Comparison of ENCODE assay signal across 1 cellular context in genomic region chr15:40282870-40283614, GRCh38.
TF ChIP-seq lines count a peak whose summit lies in the region.

Gene ANKRD63 (minus strand): TSS chr15:40283064. CDS start chr15:40282586, 478 bp downstream.

TF ChIP-seq in K562, 482 proteins besides CTCF, POLR2A, EP300 and RAD21 (continued from another document):
- TF ChIP-seq ZBTB5 (IDR thresholded peaks at IDR 0.05) = no peak
- TF ChIP-seq ZNF318 (IDR thresholded peaks at IDR 0.05; ENCODE audit: borderline replicate concordance in 1 of 2, low read depth in 1 of 2) = no peak
- TF ChIP-seq SOX6 (IDR thresholded peaks at IDR 0.05) = no peak
- TF ChIP-seq FOS (IDR thresholded peaks at IDR 0.05; ENCODE audit: extremely low read depth, insufficient read length) = no peak
- TF ChIP-seq MCM5 (IDR thresholded peaks at IDR 0.05; ENCODE audit: low read depth) = no peak
- peak in 1 of 2 experiments; percentile 25; a peak in 1 of 4 replicates for TF ChIP-seq UBTF (IDR thresholded peaks at IDR 0.05; ENCODE audit: borderline replicate concordance in 1 of 2, low read depth in 2 of 2, low read length in 2 of 2)
- TF ChIP-seq SIN3B (IDR thresholded peaks at IDR 0.05; ENCODE audit: low read depth) = peak; percentile 55; the same call in 1 of the 2 replicates
- TF ChIP-seq POLR2G (IDR thresholded peaks at IDR 0.05; ENCODE audit: low read depth, low read length) = peak; percentile 72
- TF ChIP-seq CHCHD3 (CRISPR knock-in tag; IDR thresholded peaks at IDR 0.05) = no peak
- 0 out of 2 replicates have a peak, but pooled peaks have one; percentile 21 for TF ChIP-seq ZBTB33 (CRISPR knock-in tag; IDR thresholded peaks at IDR 0.05)
- no peak for TF ChIP-seq ZNF644 (tag; IDR thresholded peaks at IDR 0.05; ENCODE audit: low read depth)
- no peak for TF ChIP-seq POLR3G (IDR thresholded peaks at IDR 0.05; ENCODE audit: extremely low read depth, insufficient read length, insufficient replicate concordance)
- no peak for TF ChIP-seq ID3 (CRISPR knock-in tag; IDR thresholded peaks at IDR 0.05)
- no peak for TF ChIP-seq ID3 (tag; IDR thresholded peaks at IDR 0.05)
- peak; percentile 12 for TF ChIP-seq ARID4B (CRISPR knock-in tag; IDR thresholded peaks at IDR 0.05)
- TF ChIP-seq MAZ (CRISPR knock-in tag; conservative IDR thresholded peaks at IDR 0.05 in 1 of 2, IDR thresholded peaks at IDR 0.05 in 1 of 2) = peak in 1 of 2 experiments; percentile 31; a peak in 1 of 4 replicates
- TF ChIP-seq ETV5 (CRISPR knock-in tag; IDR thresholded peaks at IDR 0.05; ENCODE audit: low read depth) = peak; percentile 1; the same call in 1 of the 2 replicates
- TF ChIP-seq E2F8 (IDR thresholded peaks at IDR 0.05; ENCODE audit: low read depth, partially characterized antibody) = no peak
- no peak for TF ChIP-seq ZNF280B (CRISPR knock-in tag; IDR thresholded peaks at IDR 0.05)
- peak; percentile 63 for TF ChIP-seq VEZF1 (CRISPR knock-in tag; IDR thresholded peaks at IDR 0.05)
- TF ChIP-seq CEBPB (tag; IDR thresholded peaks at IDR 0.05) = no peak
- TF ChIP-seq SP1 (CRISPR knock-in tag; IDR thresholded peaks at IDR 0.05) = 0 out of 2 replicates have a peak, but pooled peaks have one; percentile 57
